In genomic region chr5:153425914-153426313, GRCh38 we compare ENCODE assay signal across 12 cellular contexts.
A peak's percentile ranks its signal among the peaks of the same experiment; 100 is the strongest.
DNase-seq lines count a peak whose midpoint lies in the region; ATAC-seq, FAIRE-seq and TF ChIP-seq lines count a peak whose summit lies in the region.
"Had no signal": no experiment of that assay in that cellular context is flagged by ENCODE, and none has a peak within 500 bp of the region (broad histone marks: within the 10 kb centered on the region; RNA-seq: fewer than 3 reads in every experiment).

No MANE protein-coding gene starts in this region.

- TF ChIP-seq RAD21 in GM12878 (IDR thresholded peaks at IDR 0.05; ENCODE audit: insufficient read depth, low read depth, low read length), result peak; percentile 32; the same call in 1 of the 2 replicates

- H3K36me3 ChIP-seq in KMS-11 (ENCODE audit: insufficient read depth) (no peaks in the 10 kb centered on the region), GM12878 (ENCODE audit: control insufficient read depth in 2 of 2, insufficient read depth in 2 of 2, low read length in 1 of 2) (no peaks in the 10 kb centered on the region)

- in situ Hi-C loops in GM12878 (cut with MboI), result no loop called here

- H3K4me3 ChIP-seq in KMS-11 (IDR thresholded peaks at IDR 0.05; ENCODE audit: insufficient read depth, low read depth, low read length), result no peak overlapping the region
- H3K4me3 ChIP-seq in GM12878, result no peak overlapping the region

- H3K4me1 Mint-ChIP-seq in osteocyte (ENCODE audit: unreplicated experiment), result no peaks in the 10 kb centered on the region

- no TSS peak for BruUV-seq in GM12878 (replicated peaks; lab: Mats Ljungman, UMichigan)

- intact Hi-C loops in GM12878 (cut with micrococcal nuclease; ENCODE audit: unreplicated experiment), result no loop called here

- peak; percentile 7 for DNase-seq in activated CD4-positive, alpha-beta T cell treated with anti-CD3 and anti-CD28 coated beads for 48 hours
- no peak for DNase-seq in activated CD4-positive, alpha-beta T cell treated with anti-CD3 and anti-CD28 coated beads for 1 hour
- DNase-seq in GM12878 (ENCODE audit: low read depth, low spot score) (no peak), osteocyte (ENCODE audit: extremely low spot score, unreplicated experiment) (no peak), RCC 7860 (ENCODE audit: low spot score) (no peak), GM10248 (ENCODE audit: extremely low spot score) (no peak), caudate nucleus (lab: John Stamatoyannopoulos, UW) (no peak)
- DNase-seq: activated naive CD4-positive, alpha-beta T cell; dermis blood vessel endothelial cell had no signal

- peaks cover 3% of the 10 kb centered on the region for H3K36me3 Mint-ChIP-seq in osteocyte (ENCODE audit: unreplicated experiment)

- CTCF ChIA-PET in GM12878 (lab: Yijun Ruan, JAX) (interaction anchor here (1.1 to 1.2 kb wide), 2 partner anchors 16 to 866 kb away, joined by 3 read pairs; no protein-coding TSS in a partner anchor), GM10248 (lab: Yijun Ruan, JAX) (interaction anchor here (1.3 kb wide), 1 partner anchor 23 kb away, joined by 3 read pairs; no protein-coding TSS in a partner anchor)

- RAD21 ChIA-PET in GM12878 (lab: Charles Lee; ENCODE audit: unreplicated experiment), result no interaction called here

- H3K27me3 ChIP-seq in KMS-11 (ENCODE audit: insufficient read depth, low read depth) (no peaks in the 10 kb centered on the region), GM12878 (replicated peaks in 1 of 2; ENCODE audit: control insufficient read depth in 2 of 2, insufficient read depth in 2 of 2, low read length in 1 of 2) (no peaks in the 10 kb centered on the region)

- no peak overlapping the region for H3K4me3 Mint-ChIP-seq in osteocyte (ENCODE audit: unreplicated experiment)

- peaks cover 52% of the 10 kb centered on the region for H3K27me3 Mint-ChIP-seq in osteocyte (ENCODE audit: unreplicated experiment)

- WGBS in GM12878 (ENCODE audit: insufficient coverage, insufficient replicate concordance, low lambda C conversion rate, missing lambda C conversion rate), result 6% methylated on average over 1 of the region's 1 CpG

- no peak overlapping the region for H3K4me2 ChIP-seq in KMS-11
- no peak overlapping the region for H3K4me2 ChIP-seq in GM12878 (ENCODE audit: control insufficient read depth, insufficient read depth)

- FAIRE-seq in GM12878 (lab: Jason Lieb, UNC), result no peak
- FAIRE-seq in RCC 7860 (lab: Jason Lieb, UNC), result no peak
- FAIRE-seq: urothelium cell line had no signal

- no peak overlapping the region for H3K27ac ChIP-seq in KMS-11
- H3K27ac ChIP-seq in GM12878 (ENCODE audit: control insufficient read depth, insufficient read depth), result no peak overlapping the region
- no peak overlapping the region for H3K27ac ChIP-seq in caudate nucleus (ENCODE audit: low read depth, low read length)

- no peak for TF ChIP-seq EP300 in GM12878 (IDR thresholded peaks at IDR 0.05; ENCODE audit: borderline replicate concordance in 1 of 2, control insufficient read depth in 1 of 2, low read depth in 2 of 2, low read length in 2 of 2)

- H3K9me3 ChIP-seq in GM12878 (replicated peaks; ENCODE audit: control insufficient read depth, insufficient read depth, low read length), result no peaks in the 10 kb centered on the region

- peak; percentile 31; the same call in 1 of the 2 replicates for TF ChIP-seq CTCF in KMS-11 (conservative IDR thresholded peaks at IDR 0.05; ENCODE audit: low read depth, low read length)
- peak; percentile 21 to 38 (median 37); a peak in 4 of 6 replicates for TF ChIP-seq CTCF in GM12878 (IDR thresholded peaks at IDR 0.05 in 2 of 3, conservative IDR thresholded peaks at IDR 0.05 in 1 of 3; ENCODE audit: control insufficient read depth in 2 of 3, extremely low read depth in 1 of 3, insufficient read depth in 1 of 3, low read depth in 3 of 3, low read length in 3 of 3)
- TF ChIP-seq CTCF in osteocyte (IDR thresholded peaks at IDR 0.05), result peak; percentile 14
- TF ChIP-seq CTCF in GM10248 (IDR thresholded peaks at IDR 0.05; ENCODE audit: control extremely low read depth, extremely low read depth, low read depth, missing control alignments), result no peak

- H2AFZ ChIP-seq in KMS-11 (ENCODE audit: low read depth) (no peak overlapping the region), GM12878 (ENCODE audit: control insufficient read depth, low read depth, low read length) (no peak overlapping the region)

- H3K4me1 ChIP-seq in KMS-11 (ENCODE audit: low read depth, poor library complexity, severe bottlenecking) (peaks cover 12% of the 10 kb centered on the region), GM12878 (ENCODE audit: control insufficient read depth, insufficient read depth, low read length) (no peaks in the 10 kb centered on the region)

- H3K27ac Mint-ChIP-seq in osteocyte (ENCODE audit: unreplicated experiment), result no peak overlapping the region

- H3K9me3 Mint-ChIP-seq in osteocyte (ENCODE audit: unreplicated experiment), result peaks cover 5% of the 10 kb centered on the region

- no peak overlapping the region for H3K9ac ChIP-seq in KMS-11
- no peak overlapping the region for H3K9ac ChIP-seq in GM12878 (ENCODE audit: control insufficient read depth, insufficient read depth, low read length)

- POLR2A ChIA-PET in GM12878 (lab: Charles Lee), result no interaction called here
- POLR2A ChIA-PET in GM10248 (lab: Yijun Ruan, JAX), result no interaction called here

- H4K20me1 ChIP-seq in KMS-11 (ENCODE audit: insufficient read depth), result no peaks in the 10 kb centered on the region
- no peaks in the 10 kb centered on the region for H4K20me1 ChIP-seq in GM12878 (ENCODE audit: control insufficient read depth, insufficient read depth)

- no peak for TF ChIP-seq POLR2A in GM12878 (IDR thresholded peaks at IDR 0.05; ENCODE audit: low read depth, low read length)

- no peak for ATAC-seq in GM12878
- ATAC-seq: sciatic nerve had no signal

- SMC1A ChIA-PET in GM12878 (lab: Charles Lee; ENCODE audit: uncharacterized antibody, unreplicated experiment), result interaction anchor here (0.9 kb wide), 1 partner anchor 21 kb away, joined by 4 read pairs; no protein-coding TSS in a partner anchor

- H3K79me2 ChIP-seq in KMS-11 (ENCODE audit: insufficient read depth, low read depth) (no peaks in the 10 kb centered on the region), GM12878 (ENCODE audit: control insufficient read depth, insufficient read depth, low read length) (no peaks in the 10 kb centered on the region)

TF ChIP-seq in GM12878, 131 proteins besides CTCF, POLR2A, EP300 and RAD21:
- TF ChIP-seq PBX3 (IDR thresholded peaks at IDR 0.05; ENCODE audit: insufficient replicate concordance, low read depth, low read length), result no peak
- TF ChIP-seq SRF (IDR thresholded peaks at IDR 0.05; ENCODE audit: low read depth in 2 of 2, low read length in 2 of 2), result no peak
- no peak for TF ChIP-seq TBL1XR1 (IDR thresholded peaks at IDR 0.05; ENCODE audit: low read depth, low read length)
- TF ChIP-seq PAX8 (IDR thresholded peaks at IDR 0.05), result no peak
- no peak for TF ChIP-seq CEBPZ (IDR thresholded peaks at IDR 0.05; ENCODE audit: low read depth, low read length)
- no peak for TF ChIP-seq HCFC1 (IDR thresholded peaks at IDR 0.05; ENCODE audit: low read length)
- TF ChIP-seq SMC3 (IDR thresholded peaks at IDR 0.05; ENCODE audit: borderline replicate concordance, low read length), result no peak
- no peak for TF ChIP-seq SREBF1 (IDR thresholded peaks at IDR 0.05; ENCODE audit: low read length)
- no peak for TF ChIP-seq SP1 (IDR thresholded peaks at IDR 0.05; ENCODE audit: low read depth, low read length)
- no peak for TF ChIP-seq ZNF207 (IDR thresholded peaks at IDR 0.05; ENCODE audit: borderline replicate concordance)
